1 cellular context compared by ENCODE assay signal in the genomic region with DNA sequence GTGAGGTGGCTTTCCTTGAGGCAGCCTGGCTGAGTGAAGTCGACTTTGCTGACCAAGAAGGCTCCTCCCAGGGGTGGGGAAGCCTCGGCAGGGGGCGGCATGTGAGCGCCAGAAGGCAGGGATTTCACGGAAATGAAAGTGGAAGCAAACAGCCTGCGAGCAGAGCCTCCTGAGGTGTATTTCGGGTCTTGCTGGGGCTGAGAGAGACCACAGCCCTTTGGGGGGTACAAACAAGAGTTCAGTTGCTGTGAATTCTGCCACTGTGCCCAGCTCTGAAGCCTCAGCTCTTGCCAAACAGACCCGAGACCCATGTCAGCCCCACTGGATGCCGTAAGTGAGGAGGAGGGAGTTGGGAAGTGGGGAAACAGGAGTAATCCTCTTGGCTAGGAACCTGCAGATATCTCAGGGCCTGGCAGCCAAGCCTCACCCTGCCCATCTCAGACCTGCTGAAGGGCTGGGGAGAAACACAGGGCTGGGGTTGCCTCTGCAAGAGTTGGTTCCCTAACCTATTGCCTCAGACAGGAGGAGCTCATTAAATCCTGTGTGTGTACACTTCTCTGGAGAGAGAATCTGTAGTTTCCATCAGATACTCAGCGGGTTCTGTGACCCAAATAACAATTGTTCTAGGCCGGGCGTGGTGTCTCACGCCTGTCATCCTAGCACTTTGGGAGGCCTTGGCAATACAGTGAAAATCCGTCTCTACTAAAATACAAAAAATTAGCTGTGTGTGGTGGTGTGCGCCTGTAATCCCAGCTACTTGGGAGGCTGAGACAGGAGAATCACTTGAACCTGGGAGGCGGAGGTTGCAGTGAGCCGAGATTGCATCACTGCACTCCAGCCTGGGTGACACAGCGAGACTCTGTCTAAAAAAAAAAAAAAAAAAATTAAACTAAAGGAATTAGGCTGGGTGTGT.
TF ChIP-seq lines count a peak whose summit lies in the region.

IFI35 (plus strand) TSS at position 146 of the 913 bp plus-strand sequence; CDS start at position 310, 164 bp downstream.

TF ChIP-seq in HEK293, 187 proteins besides CTCF, POLR2A, EP300 and RAD21 (continued from another document):
- TF ChIP-seq, protein P1, sequence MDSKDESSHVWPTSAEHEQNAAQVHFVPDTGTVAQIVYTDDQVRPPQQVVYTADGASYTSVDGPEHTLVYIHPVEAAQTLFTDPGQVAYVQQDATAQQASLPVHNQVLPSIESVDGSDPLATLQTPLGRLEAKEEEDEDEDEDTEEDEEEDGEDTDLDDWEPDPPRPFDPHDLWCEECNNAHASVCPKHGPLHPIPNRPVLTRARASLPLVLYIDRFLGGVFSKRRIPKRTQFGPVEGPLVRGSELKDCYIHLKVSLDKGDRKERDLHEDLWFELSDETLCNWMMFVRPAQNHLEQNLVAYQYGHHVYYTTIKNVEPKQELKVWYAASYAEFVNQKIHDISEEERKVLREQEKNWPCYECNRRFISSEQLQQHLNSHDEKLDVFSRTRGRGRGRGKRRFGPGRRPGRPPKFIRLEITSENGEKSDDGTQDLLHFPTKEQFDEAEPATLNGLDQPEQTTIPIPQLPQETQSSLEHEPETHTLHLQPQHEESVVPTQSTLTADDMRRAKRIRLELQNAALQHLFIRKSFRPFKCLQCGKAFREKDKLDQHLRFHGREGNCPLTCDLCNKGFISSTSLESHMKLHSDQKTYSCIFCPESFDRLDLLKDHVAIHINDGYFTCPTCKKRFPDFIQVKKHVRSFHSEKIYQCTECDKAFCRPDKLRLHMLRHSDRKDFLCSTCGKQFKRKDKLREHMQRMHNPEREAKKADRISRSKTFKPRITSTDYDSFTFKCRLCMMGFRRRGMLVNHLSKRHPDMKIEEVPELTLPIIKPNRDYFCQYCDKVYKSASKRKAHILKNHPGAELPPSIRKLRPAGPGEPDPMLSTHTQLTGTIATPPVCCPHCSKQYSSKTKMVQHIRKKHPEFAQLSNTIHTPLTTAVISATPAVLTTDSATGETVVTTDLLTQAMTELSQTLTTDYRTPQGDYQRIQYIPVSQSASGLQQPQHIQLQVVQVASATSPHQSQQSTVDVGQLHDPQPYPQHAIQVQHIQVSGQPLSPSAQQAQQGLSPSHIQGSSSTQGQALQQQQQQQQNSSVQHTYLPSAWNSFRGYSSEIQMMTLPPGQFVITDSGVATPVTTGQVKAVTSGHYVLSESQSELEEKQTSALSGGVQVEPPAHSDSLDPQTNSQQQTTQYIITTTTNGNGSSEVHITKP (tag by site-specific recombination; IDR thresholded peaks at IDR 0.05): peak; percentile 65
- TF ChIP-seq ZIC2 (tag by site-specific recombination; IDR thresholded peaks at IDR 0.05) (peak; percentile 76), ZNF121 (tag by site-specific recombination; IDR thresholded peaks at IDR 0.05) (no peak), ZNF768 (tag by site-specific recombination; IDR thresholded peaks at IDR 0.05) (no peak), ZNF26 (tag by site-specific recombination; IDR thresholded peaks at IDR 0.05) (no peak), ZFP69B (tag by site-specific recombination; IDR thresholded peaks at IDR 0.05) (no peak), ZBTB1 (tag by site-specific recombination; IDR thresholded peaks at IDR 0.05) (no peak), OVOL3 (tag by site-specific recombination; IDR thresholded peaks at IDR 0.05) (no peak), ZNF501 (tag by site-specific recombination; IDR thresholded peaks at IDR 0.05) (0 out of 2 replicates have a peak, but pooled peaks have one; percentile 26), ZBTB17 (tag by site-specific recombination; IDR thresholded peaks at IDR 0.05) (peak; percentile 59), ZNF513 (tag by site-specific recombination; IDR thresholded peaks at IDR 0.05) (no peak), ZNF133 (tag by site-specific recombination; IDR thresholded peaks at IDR 0.05) (no peak), ZNF654 (tag by site-specific recombination; IDR thresholded peaks at IDR 0.05; ENCODE audit: low read depth) (peak; percentile 44), KLF1 (tag by site-specific recombination; IDR thresholded peaks at IDR 0.05) (peak; percentile 34; the same call in 1 of the 2 replicates), ZNF2 (tag by site-specific recombination; IDR thresholded peaks at IDR 0.05) (no peak), ZNF350 (tag by site-specific recombination; IDR thresholded peaks at IDR 0.05) (no peak), ZNF610 (tag by site-specific recombination; IDR thresholded peaks at IDR 0.05; ENCODE audit: borderline replicate concordance) (no peak), ZNF529 (tag by site-specific recombination; IDR thresholded peaks at IDR 0.05; ENCODE audit: insufficient replicate concordance) (no peak), ZBTB8A (tag by site-specific recombination; IDR thresholded peaks at IDR 0.05) (0 out of 2 replicates have a peak, but pooled peaks have one; percentile 25), GLIS1 (tag by site-specific recombination; IDR thresholded peaks at IDR 0.05) (peak; percentile 89)
TF ChIP-seq in HEK293: peak in this region for 21.
